8 cellular contexts compared by ENCODE assay signal in the genomic region with DNA sequence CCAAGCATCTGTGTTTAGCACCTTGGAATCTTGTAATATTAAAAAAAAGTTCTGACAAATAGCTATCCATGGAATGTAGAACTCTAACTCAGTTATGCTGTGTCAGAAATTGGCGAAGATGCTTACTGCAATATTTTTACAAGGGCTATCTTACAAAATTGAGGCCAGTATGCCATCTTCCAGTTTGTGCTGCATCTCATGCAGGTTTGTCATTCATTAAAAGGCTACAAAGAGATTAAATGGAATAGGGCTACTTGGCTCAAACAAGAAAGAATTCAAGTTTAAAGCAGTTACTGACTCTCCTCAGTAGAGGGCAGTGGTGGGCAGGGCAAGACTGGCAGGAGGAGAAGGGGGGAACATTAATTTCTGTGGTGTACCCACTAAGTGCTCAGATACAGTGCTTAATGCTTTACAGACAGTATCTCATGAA.
DNase-seq lines count a peak whose midpoint lies in the region; ATAC-seq, FAIRE-seq and TF ChIP-seq lines count a peak whose summit lies in the region.

No MANE protein-coding gene starts in this region.

- WGBS in hepatocyte (ENCODE audit: low lambda C conversion rate, missing lambda C conversion rate): 47% methylated on average over 1 of the region's 1 CpG

- no peak overlapping the region for H2AFZ ChIP-seq in hepatocyte

- no peaks in the 10 kb centered on the region for H3K4me1 ChIP-seq in hepatocyte (ENCODE audit: insufficient read depth)

- FAIRE-seq in urothelium cell line (lab: Jason Lieb, UNC): no peak

- no peak overlapping the region for H3K4me2 ChIP-seq in hepatocyte

- H4K20me1 ChIP-seq in hepatocyte (ENCODE audit: insufficient read depth, poor library complexity, severe bottlenecking): no peaks in the 10 kb centered on the region

- TF ChIP-seq CTCF in GM12873 (IDR thresholded peaks at IDR 0.05; ENCODE audit: insufficient read depth, low read depth, low read length, missing control alignments) (peak; percentile 76), hepatocyte (IDR thresholded peaks at IDR 0.05; ENCODE audit: poor library complexity) (peak; percentile 57)

- ATAC-seq in SK-N-SH treated with all-trans-retinoic acid at 6 μM for 48 hours (peak; percentile 70), HG02642 (IDR thresholded peaks at IDR 0.05; ENCODE audit: poor library complexity, unreplicated experiment) (no peak)

- no peak overlapping the region for H3K27ac ChIP-seq in hepatocyte

- H3K9me2 ChIP-seq in hepatocyte (replicated peaks; ENCODE audit: insufficient read depth): no peaks in the 10 kb centered on the region

- H3K79me2 ChIP-seq in hepatocyte: no peaks in the 10 kb centered on the region

- peak; percentile 22 for DNase-seq in ACHN
- DNase-seq in hepatocyte (ENCODE audit: low spot score): peak; percentile 16
- DNase-seq in urothelium cell line (ENCODE audit: low spot score): peak; percentile 30
- no peak for DNase-seq in GM19238 (ENCODE audit: insufficient read length, low spot score)
- no peak for DNase-seq in NCI-H2196 treated with DMSO at 0.1 percent for 48 hours (lab: John Stamatoyannopoulos, UW; ENCODE audit: unreplicated experiment)

- in situ Hi-C loops in ACHN (cut with HindIII; ENCODE audit: low pct_ligation_motif_present, low pct_unique_long_range_greater_than_20kb, low sequenced_read_pairs): no loop called here

- H3K36me3 ChIP-seq in hepatocyte (replicated peaks; ENCODE audit: insufficient read depth, low read depth): no peaks in the 10 kb centered on the region

- H3K27me3 ChIP-seq in hepatocyte: no peaks in the 10 kb centered on the region

- H3K4me3 ChIP-seq in hepatocyte: no peak overlapping the region

- H3K9me3 ChIP-seq in hepatocyte (ENCODE audit: low read depth): no peaks in the 10 kb centered on the region

TF ChIP-seq in SK-N-SH treated with all-trans-retinoic acid at 6 μM for 48 hours, 23 proteins besides CTCF, POLR2A, EP300 and RAD21:
- TF ChIP-seq TOX (CRISPR knock-in tag; IDR thresholded peaks at IDR 0.05; ENCODE audit: borderline replicate concordance) (no peak), ESRRG (CRISPR knock-in tag; IDR thresholded peaks at IDR 0.05) (no peak), BACH2 (CRISPR knock-in tag; IDR thresholded peaks at IDR 0.05; ENCODE audit: borderline replicate concordance) (no peak), ZFP3 (CRISPR knock-in tag; IDR thresholded peaks at IDR 0.05) (no peak), ISL1 (CRISPR knock-in tag; IDR thresholded peaks at IDR 0.05) (no peak), ARNTL (CRISPR knock-in tag; IDR thresholded peaks at IDR 0.05; ENCODE audit: borderline replicate concordance, low read depth) (no peak), OSR1 (CRISPR knock-in tag; IDR thresholded peaks at IDR 0.05) (no peak), ZNF565 (CRISPR knock-in tag; conservative IDR thresholded peaks at IDR 0.05; ENCODE audit: low read depth) (no peak), RARB (CRISPR knock-in tag; IDR thresholded peaks at IDR 0.05) (no peak), ZNF70 (CRISPR knock-in tag; IDR thresholded peaks at IDR 0.05) (no peak), SNAI2 (CRISPR knock-in tag; IDR thresholded peaks at IDR 0.05) (no peak), ZFP30 (CRISPR knock-in tag; IDR thresholded peaks at IDR 0.05) (no peak), CSDC2 (CRISPR knock-in tag; IDR thresholded peaks at IDR 0.05) (no peak)
- TF ChIP-seq, protein P1, sequence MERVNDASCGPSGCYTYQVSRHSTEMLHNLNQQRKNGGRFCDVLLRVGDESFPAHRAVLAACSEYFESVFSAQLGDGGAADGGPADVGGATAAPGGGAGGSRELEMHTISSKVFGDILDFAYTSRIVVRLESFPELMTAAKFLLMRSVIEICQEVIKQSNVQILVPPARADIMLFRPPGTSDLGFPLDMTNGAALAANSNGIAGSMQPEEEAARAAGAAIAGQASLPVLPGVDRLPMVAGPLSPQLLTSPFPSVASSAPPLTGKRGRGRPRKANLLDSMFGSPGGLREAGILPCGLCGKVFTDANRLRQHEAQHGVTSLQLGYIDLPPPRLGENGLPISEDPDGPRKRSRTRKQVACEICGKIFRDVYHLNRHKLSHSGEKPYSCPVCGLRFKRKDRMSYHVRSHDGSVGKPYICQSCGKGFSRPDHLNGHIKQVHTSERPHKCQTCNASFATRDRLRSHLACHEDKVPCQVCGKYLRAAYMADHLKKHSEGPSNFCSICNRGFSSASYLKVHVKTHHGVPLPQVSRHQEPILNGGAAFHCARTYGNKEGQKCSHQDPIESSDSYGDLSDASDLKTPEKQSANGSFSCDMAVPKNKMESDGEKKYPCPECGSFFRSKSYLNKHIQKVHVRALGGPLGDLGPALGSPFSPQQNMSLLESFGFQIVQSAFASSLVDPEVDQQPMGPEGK (CRISPR knock-in tag; IDR thresholded peaks at IDR 0.05; ENCODE audit: borderline replicate concordance): no peak
- TF ChIP-seq, protein P2, sequence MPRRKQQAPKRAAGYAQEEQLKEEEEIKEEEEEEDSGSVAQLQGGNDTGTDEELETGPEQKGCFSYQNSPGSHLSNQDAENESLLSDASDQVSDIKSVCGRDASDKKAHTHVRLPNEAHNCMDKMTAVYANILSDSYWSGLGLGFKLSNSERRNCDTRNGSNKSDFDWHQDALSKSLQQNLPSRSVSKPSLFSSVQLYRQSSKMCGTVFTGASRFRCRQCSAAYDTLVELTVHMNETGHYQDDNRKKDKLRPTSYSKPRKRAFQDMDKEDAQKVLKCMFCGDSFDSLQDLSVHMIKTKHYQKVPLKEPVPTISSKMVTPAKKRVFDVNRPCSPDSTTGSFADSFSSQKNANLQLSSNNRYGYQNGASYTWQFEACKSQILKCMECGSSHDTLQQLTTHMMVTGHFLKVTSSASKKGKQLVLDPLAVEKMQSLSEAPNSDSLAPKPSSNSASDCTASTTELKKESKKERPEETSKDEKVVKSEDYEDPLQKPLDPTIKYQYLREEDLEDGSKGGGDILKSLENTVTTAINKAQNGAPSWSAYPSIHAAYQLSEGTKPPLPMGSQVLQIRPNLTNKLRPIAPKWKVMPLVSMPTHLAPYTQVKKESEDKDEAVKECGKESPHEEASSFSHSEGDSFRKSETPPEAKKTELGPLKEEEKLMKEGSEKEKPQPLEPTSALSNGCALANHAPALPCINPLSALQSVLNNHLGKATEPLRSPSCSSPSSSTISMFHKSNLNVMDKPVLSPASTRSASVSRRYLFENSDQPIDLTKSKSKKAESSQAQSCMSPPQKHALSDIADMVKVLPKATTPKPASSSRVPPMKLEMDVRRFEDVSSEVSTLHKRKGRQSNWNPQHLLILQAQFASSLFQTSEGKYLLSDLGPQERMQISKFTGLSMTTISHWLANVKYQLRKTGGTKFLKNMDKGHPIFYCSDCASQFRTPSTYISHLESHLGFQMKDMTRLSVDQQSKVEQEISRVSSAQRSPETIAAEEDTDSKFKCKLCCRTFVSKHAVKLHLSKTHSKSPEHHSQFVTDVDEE (CRISPR knock-in tag; IDR thresholded peaks at IDR 0.05): no peak
- TF ChIP-seq, protein P3, sequence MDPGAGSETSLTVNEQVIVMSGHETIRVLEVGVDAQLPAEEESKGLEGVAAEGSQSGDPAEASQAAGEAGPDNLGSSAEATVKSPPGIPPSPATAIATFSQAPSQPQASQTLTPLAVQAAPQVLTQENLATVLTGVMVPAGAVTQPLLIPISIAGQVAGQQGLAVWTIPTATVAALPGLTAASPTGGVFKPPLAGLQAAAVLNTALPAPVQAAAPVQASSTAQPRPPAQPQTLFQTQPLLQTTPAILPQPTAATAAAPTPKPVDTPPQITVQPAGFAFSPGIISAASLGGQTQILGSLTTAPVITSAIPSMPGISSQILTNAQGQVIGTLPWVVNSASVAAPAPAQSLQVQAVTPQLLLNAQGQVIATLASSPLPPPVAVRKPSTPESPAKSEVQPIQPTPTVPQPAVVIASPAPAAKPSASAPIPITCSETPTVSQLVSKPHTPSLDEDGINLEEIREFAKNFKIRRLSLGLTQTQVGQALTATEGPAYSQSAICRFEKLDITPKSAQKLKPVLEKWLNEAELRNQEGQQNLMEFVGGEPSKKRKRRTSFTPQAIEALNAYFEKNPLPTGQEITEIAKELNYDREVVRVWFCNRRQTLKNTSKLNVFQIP (CRISPR knock-in tag; IDR thresholded peaks at IDR 0.05; ENCODE audit: borderline replicate concordance, low read depth): no peak

Comparison
In these comparisons a context has a peak if more than half of its experiments do, and no peak if none do; other contexts are left out.
1. DNase-seq: peak in ACHN (single experiment), hepatocyte (single experiment) and urothelium cell line (single experiment); none in GM19238 (single experiment) and NCI-H2196 treated with DMSO at 0.1 percent for 48 hours (single experiment).